Comparison of ENCODE assay signal across 8 cellular contexts in genomic region chr7:137846588-137847417, GRCh38. TPM values are rescaled to one million over a fixed set of nuclear protein-coding genes. Genes with fewer than 3 reads are reported as not detected.
DNase-seq lines count a peak whose midpoint lies in the region; ATAC-seq, FAIRE-seq and TF ChIP-seq lines count a peak whose summit lies in the region.

DGKI (minus strand) TSS chr7:137846974.

- H3K27ac ChIP-seq in kidney (ENCODE audit: low read depth in 2 of 2, low read length in 2 of 2): no peak within 1 kb of the TSS

- H3K27me3 ChIP-seq in bronchial epithelial cell (ENCODE audit: control insufficient read depth, insufficient read depth, low read length): peaks cover 32% of the 10 kb centered on the region

- H3K4me1 Mint-ChIP-seq in stimulated activated naive B cell treated with anti-CD40 and anti-IgM and Interleukin-4, amounts not matched to agents 10 μg/mL and 1 μg/mL and 100 μg/mL, for 72 hours: peaks cover 5 to 13% of the 10 kb centered on the region in 2 donors

- H3K9me3 ChIP-seq in kidney (ENCODE audit: control insufficient read depth in 1 of 2, low read length in 2 of 2): no peaks in the 10 kb centered on the region

- FAIRE-seq in bronchial epithelial cell (lab: Jason Lieb, UNC): no peak
- no peak for FAIRE-seq in kidney (lab: Jason Lieb, UNC)

- TF ChIP-seq CTCF in bronchial epithelial cell (IDR thresholded peaks at IDR 0.05; ENCODE audit: insufficient read depth, low read length, severe bottlenecking) (no peak), kidney (IDR thresholded peaks at IDR 0.05; ENCODE audit: borderline replicate concordance, extremely low read depth, insufficient read depth) (no peak)

- DNase-seq in Ammon's horn (ENCODE audit: low spot score): peak; percentile 83
- peak; percentile 15 for DNase-seq in NCI-H1417 treated with DMSO at 0.1 percent for 48 hours (lab: John Stamatoyannopoulos, UW)
- no peak for DNase-seq in bronchial epithelial cell (ENCODE audit: low read depth)
- peak; percentile 76 for DNase-seq in kidney
- no peak for DNase-seq in stimulated activated naive B cell treated with anti-CD40 and anti-IgM and Interleukin-4, amounts not matched to agents 10 μg/mL and 1 μg/mL and 100 μg/mL, for 72 hours
- DNase-seq in SIG-M5 (lab: John Stamatoyannopoulos, UW): no peak

- H3K36me3 ChIP-seq in bronchial epithelial cell (ENCODE audit: control insufficient read depth, insufficient read depth, low read length) (no peaks in the 10 kb centered on the region), kidney (ENCODE audit: control insufficient read depth in 1 of 2, insufficient read depth in 2 of 2, low read length in 2 of 2) (no peaks in the 10 kb centered on the region)

- H3K9me3 Mint-ChIP-seq in stimulated activated naive B cell treated with anti-CD40 and anti-IgM and Interleukin-4, amounts not matched to agents 10 μg/mL and 1 μg/mL and 100 μg/mL, for 72 hours: peaks cover 2 to 3% of the 10 kb centered on the region in 2 donors

- intact Hi-C loops in kidney (cut with DNase I): no loop called here

- H3K36me3 Mint-ChIP-seq in stimulated activated naive B cell treated with anti-CD40 and anti-IgM and Interleukin-4, amounts not matched to agents 10 μg/mL and 1 μg/mL and 100 μg/mL, for 72 hours: no peaks in the 10 kb centered on the region

- ATAC-seq in GM19043 (IDR thresholded peaks at IDR 0.05; ENCODE audit: low read depth, unreplicated experiment) (peak; percentile 42), GM18870 (IDR thresholded peaks at IDR 0.05; ENCODE audit: unreplicated experiment) (no peak)
- peak; percentile 62 to 64 for ATAC-seq in stimulated activated naive B cell treated with anti-CD40 and anti-IgM and Interleukin-4, amounts not matched to agents 10 μg/mL and 1 μg/mL and 100 μg/mL, for 72 hours (replicated peaks)

- peak within 1 kb of the TSS; percentile 72 to 80 for H3K4me3 Mint-ChIP-seq in stimulated activated naive B cell treated with anti-CD40 and anti-IgM and Interleukin-4, amounts not matched to agents 10 μg/mL and 1 μg/mL and 100 μg/mL, for 72 hours

- H3K27me3 Mint-ChIP-seq in stimulated activated naive B cell treated with anti-CD40 and anti-IgM and Interleukin-4, amounts not matched to agents 10 μg/mL and 1 μg/mL and 100 μg/mL, for 72 hours: peaks cover 53 to 69% of the 10 kb centered on the region in 2 donors

- peak within 1 kb of the TSS; percentile 59 for H3K27ac Mint-ChIP-seq in stimulated activated naive B cell treated with anti-CD40 and anti-IgM and Interleukin-4, amounts not matched to agents 10 μg/mL and 1 μg/mL and 100 μg/mL, for 72 hours

- H3K4me1 ChIP-seq in kidney (ENCODE audit: control insufficient read depth in 1 of 2, insufficient read depth in 1 of 2, low read depth in 1 of 2, low read length in 2 of 2): peaks cover 0 to 3% of the 10 kb centered on the region in 2 donors

- H3K4me3 ChIP-seq in bronchial epithelial cell (ENCODE audit: low read depth, low read length) (peak within 1 kb of the TSS; percentile 17), kidney (ENCODE audit: low read length in 2 of 2) (peak within 1 kb of the TSS; percentile 39 to 49)

- no peak within 1 kb of the TSS for H3K9ac ChIP-seq in kidney (ENCODE audit: low read length in 2 of 2)

RNA-seq across cellular contexts. Expression of gene DGKI, which starts in this region (rescaled TPM):
- total RNA-seq in bronchial epithelial cell (under 0.01 and 0.38 TPM in 2 replicates), kidney (1.3 TPM)
- polyA plus RNA-seq in kidney (ENCODE audit: insufficient read depth, low read depth, low replicate concordance): 2.5 TPM

Comparison
In these comparisons a context has a peak if more than half of its experiments do, and no peak if none do; other contexts are left out.
1. DNase-seq: peak in Ammon's horn (single experiment), NCI-H1417 treated with DMSO at 0.1 percent for 48 hours (single experiment) and kidney (single experiment); none in bronchial epithelial cell (single experiment), stimulated activated naive B cell treated with anti-CD40 and anti-IgM and Interleukin-4, amounts not matched to agents 10 μg/mL and 1 μg/mL and 100 μg/mL, for 72 hours (single experiment) and SIG-M5 (single experiment).